19 cellular contexts compared by ENCODE assay signal in the genomic region with DNA sequence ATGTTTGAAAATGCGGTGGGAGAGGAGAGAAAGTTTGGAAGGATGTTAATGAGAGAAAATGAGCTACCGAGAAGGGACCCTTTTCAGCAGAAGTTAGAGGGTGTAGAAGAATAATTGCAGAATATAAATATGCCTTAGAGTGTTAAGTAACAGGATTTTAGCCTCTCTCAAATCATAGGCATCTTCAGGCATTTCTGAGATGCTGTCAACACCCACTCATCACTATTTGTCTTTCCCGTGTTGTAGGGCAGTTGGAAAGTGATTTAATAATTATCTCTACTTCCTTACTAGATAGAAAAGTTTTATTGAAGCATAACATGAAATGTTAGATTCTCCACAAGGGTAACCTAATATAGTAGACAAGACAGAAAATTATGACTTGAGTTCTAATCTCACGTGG.
DNase-seq lines count a peak whose midpoint lies in the region; ATAC-seq and TF ChIP-seq lines count a peak whose summit lies in the region.
"Had no signal": no experiment of that assay in that cellular context is flagged by ENCODE, and none has a peak within 500 bp of the region (broad histone marks: within the 10 kb centered on the region; RNA-seq: fewer than 3 reads in every experiment).

No MANE protein-coding gene starts in this region.

- BruUV-seq in PC-3 (replicated peaks; lab: Mats Ljungman, UMichigan), result no TSS peak
- BruUV-seq in Caco-2 (replicated peaks; lab: Mats Ljungman, UMichigan), result no TSS peak

- H3K27me3 ChIP-seq in ACC112 (ENCODE audit: insufficient read depth, low read length) (no peaks in the 10 kb centered on the region), PC-3 (ENCODE audit: low read length) (no peaks in the 10 kb centered on the region), brain microvascular endothelial cell (replicated peaks) (no peaks in the 10 kb centered on the region), osteoblast (ENCODE audit: insufficient read depth, low read length) (no peaks in the 10 kb centered on the region), Caco-2 (replicated peaks; ENCODE audit: control insufficient read depth, insufficient read depth, low read length) (no peaks in the 10 kb centered on the region)

- H3K4me2 ChIP-seq in PC-3 (ENCODE audit: low read length), result 0 out of 2 replicates have a peak overlapping the region, but pooled peaks have one; percentile 25
- peak overlapping the region; percentile 50 for H3K4me2 ChIP-seq in osteoblast (ENCODE audit: insufficient read depth, low read length)

- H3K79me2 ChIP-seq in ACC112 (ENCODE audit: control insufficient read depth, insufficient read depth, low read length, unreplicated experiment) (no peaks in the 10 kb centered on the region), PC-3 (ENCODE audit: low read length) (no peaks in the 10 kb centered on the region), osteoblast (ENCODE audit: insufficient read depth, low read length) (no peaks in the 10 kb centered on the region)

- TF ChIP-seq CTCF in PC-3 (conservative IDR thresholded peaks at IDR 0.05; ENCODE audit: low read depth, low read length) (no peak), brain microvascular endothelial cell (IDR thresholded peaks at IDR 0.05; ENCODE audit: low read depth, low read length, missing control alignments) (no peak), osteoblast (IDR thresholded peaks at IDR 0.05; ENCODE audit: extremely low read depth, low read depth, low read length) (no peak), Caco-2 (IDR thresholded peaks at IDR 0.05; ENCODE audit: insufficient read depth in 1 of 2, low read depth in 1 of 2, low read length in 1 of 2, severe bottlenecking in 1 of 2, unreplicated experiment in 1 of 2) (no peak)

- in situ Hi-C loops in brain microvascular endothelial cell (cut with HindIII; ENCODE audit: low pct_ligation_motif_present, low sequenced_read_pairs), result no loop called here

- ATAC-seq in PC-3, result no peak
- ATAC-seq: Panc1, Right ventricle myocardium inferior had no signal

- H2AFZ ChIP-seq in ACC112 (ENCODE audit: low read length, unreplicated experiment) (peak overlapping the region; percentile 75), PC-3 (ENCODE audit: low read length) (no peak overlapping the region), osteoblast (ENCODE audit: low read length) (peak overlapping the region; percentile 27)

- POLR2A ChIA-PET in PC-3 (lab: Charles Lee; ENCODE audit: unreplicated experiment) (no interaction called here), Caco-2 (lab: Charles Lee) (no interaction called here)

- H3K9me3 ChIP-seq in PC-3 (ENCODE audit: low read length) (no peaks in the 10 kb centered on the region), osteoblast (ENCODE audit: low read depth, low read length) (peaks cover 4% of the 10 kb centered on the region), Caco-2 (no peaks in the 10 kb centered on the region)

- intact Hi-C loops in PC-3 (cut with micrococcal nuclease), result no loop called here
- intact Hi-C loops in Caco-2 (cut with micrococcal nuclease; ENCODE audit: unreplicated experiment), result no loop called here

- H4K20me1 ChIP-seq in PC-3 (ENCODE audit: low read length) (no peaks in the 10 kb centered on the region), osteoblast (ENCODE audit: insufficient read depth, low read length) (no peaks in the 10 kb centered on the region)

- no peaks in the 10 kb centered on the region for H3K36me3 Mint-ChIP-seq in Caco-2 (ENCODE audit: insufficient read depth, unreplicated experiment)

- H3K9me2 ChIP-seq in PC-3 (replicated peaks; ENCODE audit: low read length), result no peaks in the 10 kb centered on the region

- H3K4me1 ChIP-seq in ACC112 (ENCODE audit: control insufficient read depth, insufficient read depth, low read length, unreplicated experiment), result peaks cover 25% of the 10 kb centered on the region
- peaks cover 13% of the 10 kb centered on the region for H3K4me1 ChIP-seq in PC-3 (ENCODE audit: insufficient read depth, low read length)
- peaks cover 37% of the 10 kb centered on the region for H3K4me1 ChIP-seq in osteoblast (ENCODE audit: insufficient read depth, low read length)
- no peaks in the 10 kb centered on the region for H3K4me1 ChIP-seq in Caco-2

- no peaks in the 10 kb centered on the region for H3K4me1 Mint-ChIP-seq in Caco-2 (ENCODE audit: low read depth, unreplicated experiment)

- CTCF ChIA-PET in PC-3 (lab: Charles Lee), result no interaction called here
- CTCF ChIA-PET in Caco-2 (lab: Charles Lee), result no interaction called here

- no peaks in the 10 kb centered on the region for H3K36me3 ChIP-seq in ACC112 (ENCODE audit: insufficient read depth, low read length)
- no peaks in the 10 kb centered on the region for H3K36me3 ChIP-seq in PC-3 (ENCODE audit: low read depth, low read length)
- H3K36me3 ChIP-seq in brain microvascular endothelial cell (replicated peaks), result no peaks in the 10 kb centered on the region
- no peaks in the 10 kb centered on the region for H3K36me3 ChIP-seq in osteoblast (ENCODE audit: insufficient read depth, low read length)
- no peaks in the 10 kb centered on the region for H3K36me3 ChIP-seq in Caco-2 (ENCODE audit: control insufficient read depth, insufficient read depth, low read length)

- no peaks in the 10 kb centered on the region for H3K27me3 Mint-ChIP-seq in Caco-2 (ENCODE audit: insufficient read depth, unreplicated experiment)

- H3K4me3 ChIP-seq in ACC112 (ENCODE audit: low read depth, low read length) (peak overlapping the region; percentile 43; the same call in 1 of the 2 replicates), PC-3 (ENCODE audit: low read length) (no peak overlapping the region), brain microvascular endothelial cell (ENCODE audit: low read depth, low read length) (no peak overlapping the region), osteoblast (ENCODE audit: insufficient read depth, low read length) (no peak overlapping the region), Caco-2 (ENCODE audit: low read depth, low read length) (no peak overlapping the region)
- H3K4me3 ChIP-seq: SK-N-MC had no signal

- DNase-seq in PC-3 (no peak), brain microvascular endothelial cell (no peak), osteoblast (ENCODE audit: insufficient read length, low spot score, missing footprints) (no peak), NCI-H748 treated with DMSO at 0.1 percent for 48 hours (lab: John Stamatoyannopoulos, UW) (no peak), COLO668 (lab: John Stamatoyannopoulos, UW; ENCODE audit: unreplicated experiment) (no peak), NCI-H146 (lab: John Stamatoyannopoulos, UW) (no peak), Caco-2 (no peak)
- DNase-seq: C1 segment of cervical spinal cord, H9, KBM-7, MV-4-11, NCI-H1417 treated with DMSO at 0.1 percent for 48 hours, NCI-H2029, NCI-H2171 treated with DMSO at 0.1 percent for 48 hours, NCI-H82 had no signal

- H3K4me3 Mint-ChIP-seq in Caco-2 (ENCODE audit: unreplicated experiment), result no peak overlapping the region
- H3K4me3 Mint-ChIP-seq: H9 had no signal

- H3F3A ChIP-seq in PC-3 (ENCODE audit: low read length, unreplicated experiment), result no peaks in the 10 kb centered on the region

- H3K9ac ChIP-seq in PC-3 (ENCODE audit: low read length), result no peak overlapping the region

- peaks cover 5% of the 10 kb centered on the region for H3K9me3 Mint-ChIP-seq in Caco-2 (ENCODE audit: unreplicated experiment)
- H3K9me3 Mint-ChIP-seq: H9 had no signal

- peak overlapping the region; percentile 97 for H3K27ac ChIP-seq in ACC112 (ENCODE audit: low read depth, low read length)
- H3K27ac ChIP-seq in PC-3 (ENCODE audit: low read length), result peak overlapping the region; percentile 13; the same call in 1 of the 2 replicates
- H3K27ac ChIP-seq in brain microvascular endothelial cell, result peak overlapping the region; percentile 88
- peak overlapping the region; percentile 84 for H3K27ac ChIP-seq in osteoblast (ENCODE audit: low read depth, low read length)
- H3K27ac ChIP-seq: SK-N-MC had no signal

- no peak overlapping the region for H3K27ac Mint-ChIP-seq in Caco-2 (ENCODE audit: unreplicated experiment)
- H3K27ac Mint-ChIP-seq: H9 had no signal

Comparison
In these comparisons a context has a peak if more than half of its experiments do, and no peak if none do; other contexts are left out.
1. H3K27ac ChIP-seq: peak in every context shown above with its lines; median percentile 97 in ACC112; 88 in brain microvascular endothelial cell; 84 in osteoblast; 13 in PC-3.